In the genomic region with DNA sequence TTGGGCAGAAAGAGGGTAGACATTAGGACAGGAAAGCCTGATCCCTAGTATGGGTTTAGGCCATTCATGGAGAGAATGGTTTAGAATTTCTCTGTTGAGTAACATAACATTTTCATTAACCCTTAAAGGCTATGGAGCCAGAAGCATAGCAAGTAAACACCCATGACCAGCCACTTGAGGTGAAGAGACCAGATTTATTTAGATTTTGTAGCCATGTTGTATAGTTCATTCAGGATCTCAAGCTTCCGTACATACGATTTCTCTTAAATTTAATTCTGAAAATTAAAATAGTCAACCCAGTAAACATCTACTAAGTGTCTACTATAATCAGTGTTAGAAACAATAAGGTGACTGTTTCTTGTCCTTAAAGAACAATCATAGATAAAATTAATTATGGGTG, we compare ENCODE assay signal across 9 cellular contexts. TPM values are rescaled to one million over a fixed set of nuclear protein-coding genes. Genes with fewer than 3 reads are reported as not detected.
"Had no signal": no experiment of that assay in that cellular context is flagged by ENCODE, and none has a peak within 500 bp of the region (broad histone marks: within the 10 kb centered on the region; RNA-seq: fewer than 3 reads in every experiment).

No MANE protein-coding gene starts in this region.

- DNase-seq: H9, HCEC 1CT, IMR-90, KBM-7 had no signal

- FAIRE-seq: H1, H54, HTR-8/SVneo had no signal

- H3K4me3 ChIP-seq: GM23338 had no signal

- H3K4me3 Mint-ChIP-seq: GM23338, H9 had no signal

- H3K4me2 ChIP-seq: GM23338 had no signal

- H2AFZ ChIP-seq: GM23338 had no signal

- H3K27ac Mint-ChIP-seq: GM23338, H9 had no signal

- ATAC-seq: GM23338 had no signal

- H3K9me3 Mint-ChIP-seq: GM23338, H9 had no signal

RNA-seq across cellular contexts. Expression of gene CPED1, which starts 51.5 kb away (rescaled TPM):
- total RNA-seq: HT-29 had no signal
